ENCODE assay signal across 21 cellular contexts in genomic region chr2:237492137-237492890, GRCh38. TPM values are rescaled to one million over a fixed set of nuclear protein-coding genes. Genes with fewer than 3 reads are reported as not detected.
"Had no signal": no experiment of that assay in that cellular context is flagged by ENCODE, and none has a peak within 500 bp of the region (broad histone marks: within the 10 kb centered on the region; RNA-seq: fewer than 3 reads in every experiment).

No MANE protein-coding gene starts in this region.

- ATAC-seq: left colon, right lobe of liver had no signal

- H3K36me3 ChIP-seq: adrenal gland, prostate gland, suprapubic skin had no signal

- DNase-seq: activated B cell treated with CpG ODN at 0.5 μM for 24 hours; activated CD4-positive, alpha-beta T cell treated with anti-CD3 and anti-CD28 coated beads, Interleukin-2, amount 10 ng/mL, durations not matched to agents 7 days and 5 days; activated CD8-positive, alpha-beta memory T cell treated with anti-CD3 and anti-CD28 coated beads for 24 hours; activated naive CD4-positive, alpha-beta T cell treated with anti-CD3 and anti-CD28 coated beads, Interleukin-2, amount 10 ng/mL, durations not matched to agents 7 days and 5 days; dermis blood vessel endothelial cell; foreskin fibroblast; glutamatergic neuron; immature natural killer cell; occipital lobe; right lobe of liver; stimulated activated CD4-positive, alpha-beta T cell treated with anti-CD3 and anti-CD28 coated beads, Interleukin-2, amount 100 ng/mL, for 24 hours; stimulated activated naive CD4-positive, alpha-beta T cell had no signal

- H3K9me3 ChIP-seq: prostate gland, right lobe of liver had no signal

- H3K36me3 Mint-ChIP-seq: activated naive CD4-positive, alpha-beta T cell treated with anti-CD3 and anti-CD28 coated beads, Interleukin-2, amount 10 ng/mL, durations not matched to agents 7 days and 5 days; immature natural killer cell had no signal

- H3K4me3 Mint-ChIP-seq: activated B cell treated with CpG ODN at 0.5 μM for 24 hours; activated CD4-positive, alpha-beta T cell treated with anti-CD3 and anti-CD28 coated beads, Interleukin-2, amount 10 ng/mL, durations not matched to agents 7 days and 5 days; activated naive CD4-positive, alpha-beta T cell treated with anti-CD3 and anti-CD28 coated beads, Interleukin-2, amount 10 ng/mL, durations not matched to agents 7 days and 5 days; activated T-helper 17 cell treated with anti-CD3 and anti-CD28 coated beads, Interleukin-2, amount 50 U/mL, for 72 hours; endodermal cell; immature natural killer cell; nephron had no signal

- H3K4me1 Mint-ChIP-seq: activated B cell treated with CpG ODN at 0.5 μM for 24 hours; activated CD4-positive, alpha-beta T cell treated with anti-CD3 and anti-CD28 coated beads, Interleukin-2, amount 10 ng/mL, durations not matched to agents 7 days and 5 days; activated naive CD4-positive, alpha-beta T cell treated with anti-CD3 and anti-CD28 coated beads, Interleukin-2, amount 10 ng/mL, durations not matched to agents 7 days and 5 days; activated T-helper 17 cell treated with anti-CD3 and anti-CD28 coated beads, Interleukin-2, amount 50 U/mL, for 72 hours; immature natural killer cell had no signal

- H3K27ac Mint-ChIP-seq: activated B cell treated with CpG ODN at 0.5 μM for 24 hours; activated CD4-positive, alpha-beta T cell treated with anti-CD3 and anti-CD28 coated beads, Interleukin-2, amount 10 ng/mL, durations not matched to agents 7 days and 5 days; activated naive CD4-positive, alpha-beta T cell treated with anti-CD3 and anti-CD28 coated beads, Interleukin-2, amount 10 ng/mL, durations not matched to agents 7 days and 5 days; activated T-helper 17 cell treated with anti-CD3 and anti-CD28 coated beads, Interleukin-2, amount 50 U/mL, for 72 hours; endodermal cell; immature natural killer cell; nephron had no signal

- H3K4me1 ChIP-seq: adrenal gland had no signal

- H3K27me3 ChIP-seq: right lobe of liver had no signal

- H3K4me3 ChIP-seq: adrenal gland, prostate gland, right lobe of liver, suprapubic skin, upper lobe of left lung had no signal

- H3K27ac ChIP-seq: adrenal gland, right lobe of liver, suprapubic skin had no signal

RNA-seq across cellular contexts. Expression of gene MLPH, which starts 5.3 kb away (rescaled TPM):
- total RNA-seq: activated B cell treated with CpG ODN at 0.5 μM for 24 hours; activated CD4-positive, alpha-beta T cell treated with anti-CD3 and anti-CD28 coated beads, Interleukin-2, amount 10 ng/mL, durations not matched to agents 7 days and 5 days; activated T-helper 17 cell treated with anti-CD3 and anti-CD28 coated beads, Interleukin-2, amount 50 U/mL, for 72 hours; T-helper 1 cell treated with Interleukin-12 subunit alpha and Interleukin-12 subunit beta and Interleukin-4 antibody, amounts not matched to agents 30 ng/mL and 1 ng/mL, for 36 hours had no signal
- polyA plus RNA-seq: immature natural killer cell had no signal
